9 cellular contexts compared by ENCODE assay signal in genomic region chr9:124239249-124240073, GRCh38. TPM values are rescaled to one million over a fixed set of nuclear protein-coding genes. Genes with fewer than 3 reads are reported as not detected.
DNase-seq lines count a peak whose midpoint lies in the region; ATAC-seq lines count a peak whose summit lies in the region.
"Had no signal": no experiment of that assay in that cellular context is flagged by ENCODE, and none has a peak within 500 bp of the region (broad histone marks: within the 10 kb centered on the region; RNA-seq: fewer than 3 reads in every experiment).

No MANE protein-coding gene starts in this region.

- H3K4me1 ChIP-seq in BLaER1: peaks cover 60% of the 10 kb centered on the region

- H3K36me3 Mint-ChIP-seq in activated T-helper 1 cell treated with anti-CD3 and anti-CD28 coated beads, Interleukin-12 subunit alpha, Interleukin-12 subunit beta, Interleukin-2, Interleukin-4 antibody, amounts not matched to agents 30 ng/mL and 10 ng/mL and 1 ng/mL, durations not matched to agents 14 hours and 24 hours and 36 hours (ENCODE audit: low read depth): no peaks in the 10 kb centered on the region

- peaks cover 16% of the 10 kb centered on the region for H3K27me3 Mint-ChIP-seq in activated T-helper 1 cell treated with anti-CD3 and anti-CD28 coated beads, Interleukin-12 subunit alpha, Interleukin-12 subunit beta, Interleukin-2, Interleukin-4 antibody, amounts not matched to agents 30 ng/mL and 10 ng/mL and 1 ng/mL, durations not matched to agents 14 hours and 24 hours and 36 hours (ENCODE audit: insufficient read depth)

- peak overlapping the region; percentile 1; the same call in 1 of the 2 replicates for H3K27ac ChIP-seq in BLaER1

- peak overlapping the region; percentile 50 for H3K4me2 ChIP-seq in BLaER1

- H4K20me1 ChIP-seq in BLaER1: no peaks in the 10 kb centered on the region

- no peaks in the 10 kb centered on the region for H3K9me3 Mint-ChIP-seq in activated T-helper 1 cell treated with anti-CD3 and anti-CD28 coated beads, Interleukin-12 subunit alpha, Interleukin-12 subunit beta, Interleukin-2, Interleukin-4 antibody, amounts not matched to agents 30 ng/mL and 10 ng/mL and 1 ng/mL, durations not matched to agents 14 hours and 24 hours and 36 hours

- intact Hi-C loops in activated T-helper 1 cell treated with anti-CD3 and anti-CD28 coated beads, Interleukin-12 subunit alpha, Interleukin-12 subunit beta, Interleukin-2, Interleukin-4 antibody, amounts not matched to agents 30 ng/mL and 10 ng/mL and 1 ng/mL, durations not matched to agents 14 hours and 24 hours and 36 hours (cut with micrococcal nuclease): loop anchor here (1.0 to 2.0 kb wide), 3 partner anchors 15 to 37 kb away; no protein-coding TSS in a partner anchor

- peak overlapping the region; percentile 61 for H3K27ac Mint-ChIP-seq in activated T-helper 1 cell treated with anti-CD3 and anti-CD28 coated beads, Interleukin-12 subunit alpha, Interleukin-12 subunit beta, Interleukin-2, Interleukin-4 antibody, amounts not matched to agents 30 ng/mL and 10 ng/mL and 1 ng/mL, durations not matched to agents 14 hours and 24 hours and 36 hours

- peak overlapping the region; percentile 6 for H3K4me3 Mint-ChIP-seq in activated T-helper 1 cell treated with anti-CD3 and anti-CD28 coated beads, Interleukin-12 subunit alpha, Interleukin-12 subunit beta, Interleukin-2, Interleukin-4 antibody, amounts not matched to agents 30 ng/mL and 10 ng/mL and 1 ng/mL, durations not matched to agents 14 hours and 24 hours and 36 hours

- H3K4me3 ChIP-seq in BLaER1: no peak overlapping the region

- no peaks in the 10 kb centered on the region for H3K36me3 ChIP-seq in BLaER1

- peaks cover 2% of the 10 kb centered on the region; the same call in 1 of the 2 replicates for H3K9me3 ChIP-seq in BLaER1

- no peaks in the 10 kb centered on the region for H3K27me3 ChIP-seq in BLaER1

- H3K4me1 Mint-ChIP-seq in activated T-helper 1 cell treated with anti-CD3 and anti-CD28 coated beads, Interleukin-12 subunit alpha, Interleukin-12 subunit beta, Interleukin-2, Interleukin-4 antibody, amounts not matched to agents 30 ng/mL and 10 ng/mL and 1 ng/mL, durations not matched to agents 14 hours and 24 hours and 36 hours (ENCODE audit: low read depth): peaks cover 53% of the 10 kb centered on the region

- peak; percentile 87 for ATAC-seq in GM19351 (IDR thresholded peaks at IDR 0.05; ENCODE audit: unreplicated experiment)
- ATAC-seq in HG03108 (IDR thresholded peaks at IDR 0.05; ENCODE audit: unreplicated experiment): peak; percentile 59

- no peak overlapping the region for H3K9ac ChIP-seq in BLaER1

- DNase-seq in activated T-helper 1 cell treated with anti-CD3 and anti-CD28 coated beads, Interleukin-12 subunit alpha, Interleukin-12 subunit beta, Interleukin-2, Interleukin-4 antibody, amounts not matched to agents 30 ng/mL and 10 ng/mL and 1 ng/mL, durations not matched to agents 14 hours and 24 hours and 36 hours (ENCODE audit: low spot score): no peak
- DNase-seq in DMS153 (lab: John Stamatoyannopoulos, UW) (no peak), NCI-H748 (lab: John Stamatoyannopoulos, UW; ENCODE audit: unreplicated experiment) (no peak), NCI-H2171 (lab: John Stamatoyannopoulos, UW) (no peak)
- DNase-seq in activated effector memory CD4-positive, alpha-beta T cell treated with Interleukin-2 at 50 U/mL for 16 hours: no peak
- DNase-seq: activated CD4-positive, alpha-beta T cell treated with anti-CD3 and anti-CD28 coated beads for 1 hour had no signal

RNA-seq across cellular contexts. Expression of gene NEK6, which starts 18.3 kb away (rescaled TPM):
- 17.4 and 21.0 TPM in 2 replicates for total RNA-seq in activated T-helper 1 cell treated with anti-CD3 and anti-CD28 coated beads, Interleukin-12 subunit alpha, Interleukin-12 subunit beta, Interleukin-2, Interleukin-4 antibody, amounts not matched to agents 30 ng/mL and 10 ng/mL and 1 ng/mL, durations not matched to agents 14 hours and 24 hours and 36 hours
